In genomic region chr11:75388386-75389275, GRCh38 we compare ENCODE assay signal across 8 cellular contexts. TPM values are rescaled to one million over a fixed set of nuclear protein-coding genes. Genes with fewer than 3 reads are reported as not detected.
DNase-seq lines count a peak whose midpoint lies in the region; ATAC-seq and TF ChIP-seq lines count a peak whose summit lies in the region.

No MANE protein-coding gene starts in this region.

- H3K9ac ChIP-seq in colonic mucosa (ENCODE audit: low read depth in 2 of 2, low read length in 2 of 2): peak overlapping the region in 1 of 2 donors; percentile 66

- no peaks in the 10 kb centered on the region for H3K27me3 ChIP-seq in colonic mucosa

- peak overlapping the region; percentile 75 for H3K27ac ChIP-seq in colonic mucosa

- 24 to 26% methylated on average over 9 of the region's 9 CpGs for WGBS in lower leg skin, 2 donors

- peak; percentile 86 for DNase-seq in COR-L47 (lab: John Stamatoyannopoulos, UW)
- DNase-seq in NCI-H460 (ENCODE audit: extremely low read depth, low read depth): peak; percentile 71
- DNase-seq in activated CD4-positive, alpha-beta T cell treated with anti-CD3 and anti-CD28 coated beads for 24 hours (ENCODE audit: low read depth in 2 of 2): peak; percentile 47 to 54
- peak; percentile 79 for DNase-seq in colonic mucosa
- DNase-seq in lower leg skin (ENCODE audit: low spot score in 2 of 2): peak; percentile 68 to 91
- peak in 2 of 3 experiments; percentile 38 to 45 for DNase-seq in stimulated activated CD4-positive, alpha-beta T cell treated with anti-CD3 and anti-CD28 coated beads, TNF-alpha, amount 100 ng/mL, for 4 hours (ENCODE audit: low read depth in 3 of 3)

- no peaks in the 10 kb centered on the region for H3K9me3 ChIP-seq in colonic mucosa

- ATAC-seq in HG02642 (IDR thresholded peaks at IDR 0.05; ENCODE audit: poor library complexity, unreplicated experiment): peak; percentile 58
- no peak for ATAC-seq in HG02981 (IDR thresholded peaks at IDR 0.05; ENCODE audit: unreplicated experiment)

- peaks cover 8% of the 10 kb centered on the region for H3K4me1 ChIP-seq in colonic mucosa

- TF ChIP-seq CTCF in colonic mucosa (IDR thresholded peaks at IDR 0.05) (peak; percentile 84), lower leg skin (IDR thresholded peaks at IDR 0.05) (peak in 1 of 3 donors; percentile 61)

- intact Hi-C loops in colonic mucosa (cut with DNase I): loop anchor here (2.0 kb wide), 1 partner anchor 140 kb away; no protein-coding TSS in a partner anchor
- intact Hi-C loops in lower leg skin (cut with DNase I; ENCODE audit: low total_unique reads): loop anchor here (5.0 kb wide), 2 partner anchors 111 to 144 kb away; no protein-coding TSS in a partner anchor

- H3K4me3 ChIP-seq in colonic mucosa (no peak overlapping the region), lower leg skin (ENCODE audit: low read depth, poor library complexity, severe bottlenecking) (no peak overlapping the region)

- H3K36me3 ChIP-seq in colonic mucosa: no peaks in the 10 kb centered on the region

- TF ChIP-seq POLR2A in lower leg skin (IDR thresholded peaks at IDR 0.05): no peak

RNA-seq across cellular contexts. Expression of gene RPS3, which starts 10.7 kb away (rescaled TPM):
- 1,462 and 1,966 TPM in 2 replicates for total RNA-seq in NCI-H460 (2014; rRNA removed; shearing (Covaris generic))
- 1,325 and 3,348 TPM in 2 replicates for polyA plus RNA-seq in NCI-H460 (2014; cell fraction: nucleus; rRNA removed)
- 1,000 to 10,000 TPM; 2,133 to 2,596 TPM for total RNA-seq in colonic mucosa
- total RNA-seq in lower leg skin: 1,000 to 10,000 TPM; 1,197 to 2,282 (median 2,051) TPM

RNA-seq across cellular contexts. Expression of gene ARRB1, which starts 37.2 kb away (rescaled TPM):
- total RNA-seq in NCI-H460 (2014; rRNA removed; shearing (Covaris generic)): 2.2 and 4.0 TPM in 2 replicates
- 0.96 and 3.3 TPM in 2 replicates for polyA plus RNA-seq in NCI-H460 (2014; cell fraction: nucleus; rRNA removed)
- 10 to 100 TPM; 70.3 to 73.4 TPM for total RNA-seq in colonic mucosa
- 100 to 1,000 TPM in 1 of 4 donors, 10 to 100 TPM in 3; 26.3 to 104 (median 29.3) TPM for total RNA-seq in lower leg skin

RNA-seq across cellular contexts. Expression of gene KLHL35, which starts 44.4 kb away (rescaled TPM):
- 4.3 and 4.7 TPM in 2 replicates for total RNA-seq in NCI-H460 (2014; rRNA removed; shearing (Covaris generic))
- polyA plus RNA-seq in NCI-H460 (2014; cell fraction: nucleus; rRNA removed): 8.2 and 16.1 TPM in 2 replicates
- total RNA-seq in colonic mucosa: under 1 TPM; 0.50 to 0.67 TPM
- total RNA-seq in lower leg skin: 1 to 10 TPM in 3 of 4 donors, not detected in 1; 1.0 to 4.3 (median 3.8) TPM
